Comparison of ENCODE assay signal across 8 cellular contexts in the genomic region with DNA sequence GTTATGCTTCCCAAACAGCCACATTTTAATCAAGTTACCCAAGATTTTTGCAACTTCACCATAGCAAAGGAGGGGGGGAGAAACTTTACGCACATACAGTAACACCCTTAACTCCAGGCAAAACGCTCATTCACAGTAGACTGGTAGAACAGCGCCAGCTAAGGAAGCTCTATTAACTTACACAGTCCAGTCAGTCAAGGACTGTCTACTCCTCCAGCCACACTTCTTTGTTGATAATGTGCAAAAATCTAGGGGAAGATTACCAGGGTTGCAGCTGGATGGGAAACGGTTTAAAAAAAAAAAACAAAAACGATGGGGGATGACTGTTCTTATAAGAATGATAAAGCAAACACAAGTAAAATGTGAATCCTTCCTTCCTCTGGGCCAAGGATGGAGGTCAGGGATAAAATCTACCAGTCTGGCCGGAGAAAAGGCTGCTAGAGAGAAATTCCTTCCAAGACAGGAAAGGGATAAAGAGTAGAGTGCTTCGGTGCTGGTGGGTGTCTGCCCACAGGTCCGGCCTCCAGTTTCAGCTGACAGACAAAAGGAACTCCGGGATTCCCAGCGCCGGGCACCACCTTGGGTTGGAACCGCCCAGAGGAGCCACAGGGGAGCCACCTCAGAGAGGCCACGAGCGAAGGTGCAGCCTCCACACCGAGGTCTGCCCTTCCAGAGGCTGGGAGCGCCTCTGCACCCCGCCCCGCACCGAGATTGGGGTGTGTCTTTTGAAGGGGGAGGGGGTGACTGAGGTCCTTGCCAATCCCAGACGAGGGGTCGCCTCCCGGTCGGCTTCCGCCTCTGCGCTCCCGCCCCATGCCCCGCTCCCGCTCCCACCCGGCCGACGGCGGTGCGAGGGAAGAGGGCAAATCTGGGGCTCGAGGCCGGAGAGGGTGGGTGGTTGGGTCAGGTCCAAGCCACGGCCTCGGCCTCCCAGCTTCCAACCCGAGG. TPM values are rescaled to one million over a fixed set of nuclear protein-coding genes. Genes with fewer than 3 reads are reported as not detected.
DNase-seq lines count a peak whose midpoint lies in the region; ATAC-seq and TF ChIP-seq lines count a peak whose summit lies in the region.

No MANE protein-coding gene starts in this region.

- H3K36me3 Mint-ChIP-seq in neural crest cell (ENCODE audit: low read depth) = peaks cover 5% of the 10 kb centered on the region

- no peaks in the 10 kb centered on the region for H3K9me3 Mint-ChIP-seq in neural crest cell

- no peak overlapping the region for H3K27ac Mint-ChIP-seq in neural crest cell (ENCODE audit: unreplicated experiment)

- no peaks in the 10 kb centered on the region for H3K27me3 Mint-ChIP-seq in neural crest cell (ENCODE audit: low read depth)

- DNase-seq in COR-L47 (lab: John Stamatoyannopoulos, UW) = peak; percentile 52
- peak; percentile 46 for DNase-seq in NCI-H2171 (lab: John Stamatoyannopoulos, UW)
- DNase-seq in activated CD4-positive, alpha-beta T cell treated with anti-CD3 and anti-CD28 coated beads, Interleukin-2, amount 50 U/mL, for 1 hour = peak; percentile 2
- peak; percentile 68 for DNase-seq in foreskin melanocyte
- peak; percentile 45 for DNase-seq in neural crest cell (ENCODE audit: low read depth, low spot score)
- no peak for DNase-seq in activated gamma-delta T cell treated with Interleukin-2 at 50 U/mL for 16 hours

- no peak overlapping the region for H3K4me3 Mint-ChIP-seq in neural crest cell

- ATAC-seq in GM18909 (IDR thresholded peaks at IDR 0.05; ENCODE audit: poor library complexity, unreplicated experiment) = peak; percentile 21
- ATAC-seq in HG03097 (IDR thresholded peaks at IDR 0.05; ENCODE audit: low FRiP score, unreplicated experiment) = peak; percentile 18

- TF ChIP-seq CTCF in neural crest cell (conservative IDR thresholded peaks at IDR 0.05) = peak; percentile 19

- peaks cover 29% of the 10 kb centered on the region for H3K4me1 Mint-ChIP-seq in neural crest cell

RNA-seq across cellular contexts. Expression of a gene that starts 0.8 kb away (rescaled TPM):
- 26.9 and 29.3 TPM in 2 replicates for total RNA-seq in neural crest cell
